ENCODE assay signal across 9 cellular contexts in the genomic region with DNA sequence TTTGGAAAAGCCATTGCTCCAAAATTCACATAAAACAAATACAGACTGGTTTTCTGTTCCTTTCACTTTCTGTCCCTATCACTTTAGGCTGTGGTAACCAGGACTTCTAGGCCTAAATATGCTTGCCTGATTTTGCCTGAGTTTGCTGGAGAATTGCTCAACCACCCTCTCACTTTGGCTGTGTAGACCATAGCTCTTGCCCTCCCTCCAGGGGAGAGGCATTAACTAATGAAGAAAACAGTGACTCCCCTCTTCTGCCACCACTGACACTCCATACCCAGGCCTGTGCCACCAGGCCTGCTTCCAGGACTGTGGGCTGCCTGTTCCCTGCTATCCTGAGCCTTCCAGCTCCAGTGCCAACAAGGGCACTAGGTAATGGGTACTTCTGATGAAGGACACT.
DNase-seq lines count a peak whose midpoint lies in the region; ATAC-seq and TF ChIP-seq lines count a peak whose summit lies in the region.
"Had no signal": no experiment of that assay in that cellular context is flagged by ENCODE, and none has a peak within 500 bp of the region (broad histone marks: within the 10 kb centered on the region; RNA-seq: fewer than 3 reads in every experiment).

No MANE protein-coding gene starts in this region.

- no peak for DNase-seq in activated T-cell treated with anti-CD3 and anti-CD28 coated beads, Interleukin-2, amount 50 U/mL, for 72 hours
- no peak for DNase-seq in activated T-cell treated with anti-CD3 and anti-CD28 coated beads for 4 hours
- no peak for DNase-seq in activated T-helper 1 cell treated with anti-CD3 and anti-CD28 coated beads, Interleukin-12 subunit alpha, Interleukin-12 subunit beta, Interleukin-2, Interleukin-4 antibody, amounts not matched to agents 30 ng/mL and 10 ng/mL and 1 ng/mL, durations not matched to agents 14 hours and 24 hours and 36 hours (ENCODE audit: low spot score)
- DNase-seq in left lobe of liver (ENCODE audit: low spot score): peak; percentile 70
- no peak for DNase-seq in thoracic aorta (ENCODE audit: low spot score)
- DNase-seq in mucosa of gallbladder (ENCODE audit: low spot score): no peak
- DNase-seq: hippocampal formation had no signal

- H3K36me3 Mint-ChIP-seq in activated T-cell treated with anti-CD3 and anti-CD28 coated beads, Interleukin-2, amount 50 U/mL, for 72 hours (ENCODE audit: insufficient read depth in 2 of 2): peaks cover 10 to 27% of the 10 kb centered on the region in 2 donors
- H3K36me3 Mint-ChIP-seq in activated T-helper 1 cell treated with anti-CD3 and anti-CD28 coated beads, Interleukin-12 subunit alpha, Interleukin-12 subunit beta, Interleukin-2, Interleukin-4 antibody, amounts not matched to agents 30 ng/mL and 10 ng/mL and 1 ng/mL, durations not matched to agents 14 hours and 24 hours and 36 hours (ENCODE audit: low read depth): peaks cover 11% of the 10 kb centered on the region

- no peaks in the 10 kb centered on the region for H3K27me3 ChIP-seq in thoracic aorta (replicated peaks; ENCODE audit: insufficient read depth)

- H3K4me1 Mint-ChIP-seq in activated T-cell treated with anti-CD3 and anti-CD28 coated beads, Interleukin-2, amount 50 U/mL, for 72 hours (ENCODE audit: low read depth): peaks cover 80% of the 10 kb centered on the region
- H3K4me1 Mint-ChIP-seq in activated T-helper 1 cell treated with anti-CD3 and anti-CD28 coated beads, Interleukin-12 subunit alpha, Interleukin-12 subunit beta, Interleukin-2, Interleukin-4 antibody, amounts not matched to agents 30 ng/mL and 10 ng/mL and 1 ng/mL, durations not matched to agents 14 hours and 24 hours and 36 hours (ENCODE audit: low read depth): peaks cover 76% of the 10 kb centered on the region

- no peaks in the 10 kb centered on the region for H3K9me3 ChIP-seq in thoracic aorta

- peak overlapping the region; percentile 33 for H3K4me3 Mint-ChIP-seq in activated T-cell treated with anti-CD3 and anti-CD28 coated beads, Interleukin-2, amount 50 U/mL, for 72 hours
- H3K4me3 Mint-ChIP-seq in activated T-helper 1 cell treated with anti-CD3 and anti-CD28 coated beads, Interleukin-12 subunit alpha, Interleukin-12 subunit beta, Interleukin-2, Interleukin-4 antibody, amounts not matched to agents 30 ng/mL and 10 ng/mL and 1 ng/mL, durations not matched to agents 14 hours and 24 hours and 36 hours: peak overlapping the region; percentile 70

- H3K4me3 ChIP-seq in thoracic aorta: no peak overlapping the region

- H3K27ac ChIP-seq in thoracic aorta: peak overlapping the region; percentile 7 to 90

- H3K27ac Mint-ChIP-seq in activated T-cell treated with anti-CD3 and anti-CD28 coated beads, Interleukin-2, amount 50 U/mL, for 72 hours: peak overlapping the region; percentile 82
- peak overlapping the region; percentile 96 for H3K27ac Mint-ChIP-seq in activated T-helper 1 cell treated with anti-CD3 and anti-CD28 coated beads, Interleukin-12 subunit alpha, Interleukin-12 subunit beta, Interleukin-2, Interleukin-4 antibody, amounts not matched to agents 30 ng/mL and 10 ng/mL and 1 ng/mL, durations not matched to agents 14 hours and 24 hours and 36 hours

- intact Hi-C loops in activated T-helper 1 cell treated with anti-CD3 and anti-CD28 coated beads, Interleukin-12 subunit alpha, Interleukin-12 subunit beta, Interleukin-2, Interleukin-4 antibody, amounts not matched to agents 30 ng/mL and 10 ng/mL and 1 ng/mL, durations not matched to agents 14 hours and 24 hours and 36 hours (cut with micrococcal nuclease): no loop called here

- no peaks in the 10 kb centered on the region for H3K9me3 Mint-ChIP-seq in activated T-cell treated with anti-CD3 and anti-CD28 coated beads, Interleukin-2, amount 50 U/mL, for 72 hours
- H3K9me3 Mint-ChIP-seq in activated T-helper 1 cell treated with anti-CD3 and anti-CD28 coated beads, Interleukin-12 subunit alpha, Interleukin-12 subunit beta, Interleukin-2, Interleukin-4 antibody, amounts not matched to agents 30 ng/mL and 10 ng/mL and 1 ng/mL, durations not matched to agents 14 hours and 24 hours and 36 hours: no peaks in the 10 kb centered on the region

- no peak for ATAC-seq in activated T-cell treated with anti-CD3 and anti-CD28 coated beads, Interleukin-2, amount 50 U/mL, for 72 hours (replicated peaks in 1 of 2)
- ATAC-seq in left lobe of liver: peak; percentile 24
- ATAC-seq in thoracic aorta (ENCODE audit: insufficient number of reproducible peaks, low FRiP score, low read depth): no peak
- no peak for ATAC-seq in GM21825 (IDR thresholded peaks at IDR 0.05; ENCODE audit: unreplicated experiment)
- no peak for ATAC-seq in HG03354 (IDR thresholded peaks at IDR 0.05; ENCODE audit: poor library complexity, severe bottlenecking, unreplicated experiment)

- no peaks in the 10 kb centered on the region for H3K27me3 Mint-ChIP-seq in activated T-cell treated with anti-CD3 and anti-CD28 coated beads, Interleukin-2, amount 50 U/mL, for 72 hours (ENCODE audit: low read depth)
- H3K27me3 Mint-ChIP-seq in activated T-helper 1 cell treated with anti-CD3 and anti-CD28 coated beads, Interleukin-12 subunit alpha, Interleukin-12 subunit beta, Interleukin-2, Interleukin-4 antibody, amounts not matched to agents 30 ng/mL and 10 ng/mL and 1 ng/mL, durations not matched to agents 14 hours and 24 hours and 36 hours (ENCODE audit: insufficient read depth): no peaks in the 10 kb centered on the region

- no peaks in the 10 kb centered on the region for H3K36me3 ChIP-seq in thoracic aorta

- TF ChIP-seq CTCF in thoracic aorta (IDR thresholded peaks at IDR 0.05): no peak

- peaks cover 58 to 67% of the 10 kb centered on the region in 2 donors for H3K4me1 ChIP-seq in thoracic aorta (ENCODE audit: control insufficient read depth in 1 of 2, low read depth in 2 of 2)
